ENCODE assay signal across 25 cellular contexts in the genomic region with DNA sequence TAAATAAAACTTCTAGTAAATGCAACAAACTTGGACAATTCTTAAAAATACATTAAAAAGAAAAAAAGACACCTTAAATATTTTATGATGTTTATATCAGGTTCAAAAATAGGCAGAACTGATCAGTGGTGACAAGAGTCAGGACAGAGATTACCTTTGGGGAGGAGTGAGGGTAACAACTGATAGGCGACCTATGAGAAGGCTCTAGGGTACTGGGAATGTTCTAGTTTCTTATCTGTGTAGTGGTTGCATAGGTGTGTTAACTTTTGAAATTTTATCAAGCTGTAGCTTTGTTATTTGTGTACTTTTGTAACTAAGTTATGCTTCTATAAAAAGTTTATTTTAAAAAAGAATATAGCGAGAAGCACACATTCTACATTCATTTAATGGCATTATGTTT.
DNase-seq lines count a peak whose midpoint lies in the region; ATAC-seq and TF ChIP-seq lines count a peak whose summit lies in the region.
"Had no signal": no experiment of that assay in that cellular context is flagged by ENCODE, and none has a peak within 500 bp of the region (broad histone marks: within the 10 kb centered on the region; RNA-seq: fewer than 3 reads in every experiment).

No MANE protein-coding gene starts in this region.

- H3K4me3 ChIP-seq in colonic mucosa (no peak overlapping the region), lower lobe of right lung (no peak overlapping the region), transverse colon (no peak overlapping the region)
- H3K4me3 ChIP-seq: A549, BLaER1, GM12878 had no signal

- 54 to 61% methylated on average over 2 of the region's 2 CpGs for WGBS in transverse colon (ENCODE audit: low coverage in 1 of 2), 2 donors

- TF ChIP-seq EP300 in transverse colon (IDR thresholded peaks at IDR 0.05; ENCODE audit: low read depth), result no peak

- H3K27me3 ChIP-seq in colonic mucosa (no peaks in the 10 kb centered on the region), lower lobe of right lung (ENCODE audit: low read depth) (no peaks in the 10 kb centered on the region), transverse colon (no peaks in the 10 kb centered on the region)
- H3K27me3 ChIP-seq: BLaER1 had no signal

- H3K9me3 ChIP-seq in colonic mucosa (no peaks in the 10 kb centered on the region), lower lobe of right lung (no peaks in the 10 kb centered on the region), transverse colon (no peaks in the 10 kb centered on the region)
- H3K9me3 ChIP-seq: A549, BLaER1 had no signal

- no peak overlapping the region for H3K9ac ChIP-seq in colonic mucosa (ENCODE audit: low read depth in 2 of 2, low read length in 2 of 2)
- H3K9ac ChIP-seq: BLaER1 had no signal

- H3K36me3 ChIP-seq in colonic mucosa (no peaks in the 10 kb centered on the region), lower lobe of right lung (no peaks in the 10 kb centered on the region), transverse colon (no peaks in the 10 kb centered on the region)
- H3K36me3 ChIP-seq: BLaER1 had no signal

- intact Hi-C loops in colonic mucosa (cut with DNase I), result no loop called here
- intact Hi-C loops in left colon (cut with DNase I, micrococcal nuclease), result no loop called here
- intact Hi-C loops in lower lobe of right lung (cut with DNase I), result no loop called here
- intact Hi-C loops in transverse colon (cut with DNase I; ENCODE audit: low total_unique reads), result loop anchor here (5.0 kb wide), 1 partner anchor 1243 kb away; no protein-coding TSS in a partner anchor

- DNase-seq in colonic mucosa (no peak), left colon (no peak), lower lobe of right lung (no peak), transverse colon (no peak), NCI-H446 (lab: John Stamatoyannopoulos, UW) (no peak), HuH-7.5 (ENCODE audit: low spot score) (no peak)
- no peak for DNase-seq in stimulated activated CD4-positive, alpha-beta T cell treated with anti-CD3 and anti-CD28 coated beads, Interleukin-4, amount 100 ng/mL, for 1 hour
- DNase-seq in stimulated activated CD8-positive, alpha-beta memory T cell treated with anti-CD3 and anti-CD28 coated beads, Interleukin-4, amount 100 ng/mL, for 48 hours, result no peak
- DNase-seq: AML-193; C1 segment of cervical spinal cord; CD4-positive, alpha-beta memory T cell; CD4-positive, CD25-positive, alpha-beta regulatory T cell; CD8-positive, alpha-beta memory T cell; COR-L47; DMS 273 treated with DMSO at 0.1 percent for 48 hours; DMS153; DMS53; DMS79; DND-41; EL; GDM1 had no signal

- in situ Hi-C loops in transverse colon (cut with MboI; ENCODE audit: low pct_ligation_motif_present in 1 of 4, low pct_unique_long_range_greater_than_20kb in 1 of 4, low sequenced_read_pairs in 3 of 4), result loop anchor here in 2 of 4 donors (25.0 kb wide), 2 partner anchors 103 to 278 kb away; no protein-coding TSS in a partner anchor

- ATAC-seq in left colon (peak; percentile 34), lower lobe of right lung (peak; percentile 68 to 93)
- ATAC-seq: A549, GM12878 had no signal

- no peaks in the 10 kb centered on the region for H3K4me1 ChIP-seq in colonic mucosa
- no peaks in the 10 kb centered on the region for H3K4me1 ChIP-seq in lower lobe of right lung
- peaks cover 3 to 54% (median 19%) of the 10 kb centered on the region in 4 donors for H3K4me1 ChIP-seq in transverse colon
- H3K4me1 ChIP-seq: A549 had no signal

- no peak for TF ChIP-seq POLR2A in transverse colon (IDR thresholded peaks at IDR 0.05)

- TF ChIP-seq CTCF in colonic mucosa (IDR thresholded peaks at IDR 0.05) (no peak), lower lobe of right lung (IDR thresholded peaks at IDR 0.05) (no peak), transverse colon (IDR thresholded peaks at IDR 0.05) (no peak)

- peak overlapping the region; percentile 37 for H3K27ac ChIP-seq in colonic mucosa
- no peak overlapping the region for H3K27ac ChIP-seq in lower lobe of right lung
- peak overlapping the region in 3 of 4 donors; percentile 50 to 70 (median 62) for H3K27ac ChIP-seq in transverse colon
- H3K27ac ChIP-seq: 22Rv1, A549, BLaER1 had no signal
